24 cellular contexts compared by ENCODE assay signal in the genomic region with DNA sequence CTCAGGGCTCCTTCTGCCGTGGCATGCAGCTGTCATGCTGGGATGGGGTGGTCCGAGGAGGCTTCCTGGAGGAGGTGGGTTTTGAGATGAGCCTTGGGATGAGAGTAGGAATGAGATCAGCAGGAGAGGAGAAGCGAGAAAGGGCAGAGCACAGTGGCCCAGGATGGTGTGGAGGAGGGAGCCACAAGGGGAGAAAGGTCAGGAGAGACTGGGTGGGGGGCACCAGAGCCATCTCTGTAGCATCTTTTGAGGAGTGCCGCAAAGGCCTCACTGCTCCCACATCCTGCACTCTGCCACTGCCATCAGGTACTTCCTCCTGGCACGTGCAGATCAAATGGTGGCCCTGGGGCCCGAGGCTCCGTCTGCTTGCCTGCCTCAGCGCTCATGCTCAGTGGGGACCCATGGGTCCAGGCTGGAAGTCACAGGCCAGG.
A peak's percentile ranks its signal among the peaks of the same experiment; 100 is the strongest.
DNase-seq lines count a peak whose midpoint lies in the region; ATAC-seq and TF ChIP-seq lines count a peak whose summit lies in the region.
"Had no signal": no experiment of that assay in that cellular context is flagged by ENCODE, and none has a peak within 500 bp of the region (broad histone marks: within the 10 kb centered on the region; RNA-seq: fewer than 3 reads in every experiment).

No MANE protein-coding gene starts in this region.

- H3K4ac ChIP-seq in mesenchymal stem cell (ENCODE audit: low read depth in 1 of 2, low read length in 2 of 2), result peak overlapping the region in 1 of 2 experiments; percentile 35

- no peak overlapping the region for H2BK5ac ChIP-seq in mesenchymal stem cell (ENCODE audit: low read depth, low read length, poor library complexity, severe bottlenecking)

- H3K4me3 ChIP-seq in adrenal gland, result no peak overlapping the region
- H3K4me3 ChIP-seq in mesenchymal stem cell (ENCODE audit: insufficient read depth in 1 of 2, low read depth in 1 of 2, low read length in 2 of 2), result no peak overlapping the region
- H3K4me3 ChIP-seq in testis, result no peak overlapping the region
- H3K4me3 ChIP-seq: gastrocnemius medialis, lung, tibial artery had no signal

- DNase-seq in activated CD8-positive, alpha-beta memory T cell treated with anti-CD3 and anti-CD28 coated beads for 24 hours, result peak; percentile 15
- no peak for DNase-seq in activated CD8-positive, alpha-beta memory T cell treated with anti-CD3 and anti-CD28 coated beads, Interleukin-2, amount 50 U/mL, for 4 hours
- peak in 5 of 7 donors; percentile 6 to 46 (median 13) for DNase-seq in adrenal gland
- DNase-seq in mesenchymal stem cell, result no peak
- peak; percentile 10 for DNase-seq in testis
- DNase-seq in NCI-H748 treated with DMSO at 0.1 percent for 48 hours (lab: John Stamatoyannopoulos, UW), result no peak
- DNase-seq in SHP77 (lab: John Stamatoyannopoulos, UW), result no peak
- DNase-seq: 8988T; activated CD8-positive, alpha-beta T cell treated with anti-CD3 and anti-CD28 coated beads for 36 hours; COR-L47; effector CD8-positive, alpha-beta T cell; EL; gastrocnemius medialis; Karpas-422; NCI-H1694 treated with DMSO at 0.1 percent for 48 hours; NCI-H526 treated with DMSO at 0.1 percent for 48 hours; stimulated activated CD4-positive, alpha-beta T cell treated with anti-CD3 and anti-CD28 coated beads, Interleukin-4, amount 100 ng/mL, for 1 hour; stimulated activated naive CD4-positive, alpha-beta T cell treated with Interleukin-2 at 50 U/mL for 16 hours; T-helper 9 cell; tibial artery had no signal

- peak overlapping the region; percentile 53 for H4K8ac ChIP-seq in mesenchymal stem cell (ENCODE audit: low read length)

- 88 to 92% (median 91%) methylated on average over 4 to 8 of the region's 8 CpGs for WGBS in adrenal gland, 4 donors
- 95% methylated on average over 8 of the region's 8 CpGs for WGBS in mesenchymal stem cell
- 86 to 91% methylated on average over 4 to 8 of the region's 8 CpGs for WGBS in testis, 2 donors

- H2BK120ac ChIP-seq in mesenchymal stem cell (ENCODE audit: low read depth, low read length), result no peak overlapping the region

- no peak overlapping the region for H3K9ac ChIP-seq in mesenchymal stem cell (ENCODE audit: low read length)

- H2BK12ac ChIP-seq in mesenchymal stem cell (ENCODE audit: low read length in 2 of 2), result peak overlapping the region in 1 of 2 experiments; percentile 70

- peak overlapping the region; percentile 7 to 58 for H3K18ac ChIP-seq in mesenchymal stem cell (ENCODE audit: low read depth in 1 of 2, low read length in 2 of 2)

- peak overlapping the region; percentile 52 for H4K91ac ChIP-seq in mesenchymal stem cell (ENCODE audit: low read length)

- H3K9me3 ChIP-seq in adrenal gland (replicated peaks in 1 of 3), result no peaks in the 10 kb centered on the region
- H3K9me3 ChIP-seq in mesenchymal stem cell (ENCODE audit: control insufficient read depth, low read length), result no peaks in the 10 kb centered on the region
- no peaks in the 10 kb centered on the region for H3K9me3 ChIP-seq in testis
- H3K9me3 ChIP-seq: gastrocnemius medialis, tibial artery had no signal

- no peak overlapping the region for H2AFZ ChIP-seq in mesenchymal stem cell (ENCODE audit: low read depth, low read length)

- no peak for ATAC-seq in HG03025 (IDR thresholded peaks at IDR 0.05; ENCODE audit: low FRiP score, unreplicated experiment)
- ATAC-seq: activated CD8-positive, alpha-beta T cell treated with anti-CD3 and anti-CD28 coated beads for 36 hours; gastrocnemius medialis; HCT116; WTC11 had no signal

- H3K27me3 ChIP-seq in adrenal gland (no peaks in the 10 kb centered on the region), mesenchymal stem cell (ENCODE audit: control insufficient read depth in 1 of 2, insufficient read depth in 1 of 2, low read length in 2 of 2) (no peaks in the 10 kb centered on the region), testis (no peaks in the 10 kb centered on the region)
- H3K27me3 ChIP-seq: gastrocnemius medialis, tibial artery had no signal

- no peak overlapping the region for H3K4me2 ChIP-seq in mesenchymal stem cell (ENCODE audit: low read length, poor library complexity, severe bottlenecking)

- H3K4me1 ChIP-seq in adrenal gland (replicated peaks in 1 of 2), result peaks cover 25 to 30% of the 10 kb centered on the region in 2 donors
- H3K4me1 ChIP-seq in mesenchymal stem cell (ENCODE audit: control insufficient read depth, insufficient read depth, low read depth, low read length), result peaks cover 22% of the 10 kb centered on the region
- H3K4me1 ChIP-seq in testis, result no peaks in the 10 kb centered on the region

- TF ChIP-seq POLR2A in adrenal gland (IDR thresholded peaks at IDR 0.05), result no peak
- no peak for TF ChIP-seq POLR2A in testis (IDR thresholded peaks at IDR 0.05)

- no peak overlapping the region for H2BK15ac ChIP-seq in mesenchymal stem cell (ENCODE audit: low read depth, poor library complexity, severe bottlenecking)

- H3K79me1 ChIP-seq in mesenchymal stem cell (replicated peaks; ENCODE audit: low read length, poor library complexity, severe bottlenecking), result no peaks in the 10 kb centered on the region

- peak overlapping the region in 1 of 2 experiments; percentile 63 for H3K14ac ChIP-seq in mesenchymal stem cell (ENCODE audit: low read length in 2 of 2)

- intact Hi-C loops in adrenal gland (cut with DNase I) (no loop called here), testis (cut with DNase I; ENCODE audit: low total_unique reads) (no loop called here)

- peak overlapping the region in 1 of 5 donors; percentile 49 for H3K27ac ChIP-seq in adrenal gland
- no peak overlapping the region for H3K27ac ChIP-seq in mesenchymal stem cell (ENCODE audit: low read length, poor library complexity, severe bottlenecking)
- no peak overlapping the region for H3K27ac ChIP-seq in testis
- H3K27ac ChIP-seq: gastrocnemius medialis, tibial artery had no signal

- no peaks in the 10 kb centered on the region for H3K36me3 ChIP-seq in adrenal gland (replicated peaks in 1 of 2)
- no peaks in the 10 kb centered on the region for H3K36me3 ChIP-seq in mesenchymal stem cell (ENCODE audit: control insufficient read depth in 1 of 2, insufficient read depth in 2 of 2, low read depth in 1 of 2, low read length in 2 of 2)
- H3K36me3 ChIP-seq in testis (ENCODE audit: low read depth, missing control alignments), result no peaks in the 10 kb centered on the region
- H3K36me3 ChIP-seq: gastrocnemius medialis, tibial artery had no signal

- peak overlapping the region; percentile 41 for H2AK5ac ChIP-seq in mesenchymal stem cell (ENCODE audit: low read length, severe bottlenecking)

- TF ChIP-seq CTCF in adrenal gland (IDR thresholded peaks at IDR 0.05) (no peak), testis (IDR thresholded peaks at IDR 0.05) (no peak)

- no peak overlapping the region for H3K23ac ChIP-seq in mesenchymal stem cell (ENCODE audit: low read length in 2 of 2)

Comparison
In these comparisons a context has a peak if more than half of its experiments do, and no peak if none do; other contexts are left out.
1. DNase-seq: peak in activated CD8-positive, alpha-beta memory T cell treated with anti-CD3 and anti-CD28 coated beads for 24 hours (single experiment), adrenal gland (5 of 7) and testis (single experiment); none in activated CD8-positive, alpha-beta memory T cell treated with anti-CD3 and anti-CD28 coated beads, Interleukin-2, amount 50 U/mL, for 4 hours (single experiment), mesenchymal stem cell (single experiment), NCI-H748 treated with DMSO at 0.1 percent for 48 hours (single experiment) and SHP77 (0 of 2).